1 cellular context compared by ENCODE assay signal in genomic region chr10:94403034-94403822, GRCh38.
A peak's percentile ranks its signal among the peaks of the same experiment; 100 is the strongest.
TF ChIP-seq lines count a peak whose summit lies in the region.

No MANE protein-coding gene starts in this region.

TF ChIP-seq in H1, 55 proteins besides CTCF, POLR2A, EP300 and RAD21 (continued from another document):
- TF ChIP-seq CHD7 (IDR thresholded peaks at IDR 0.05; ENCODE audit: insufficient replicate concordance, low read length) (no peak), SP4 (IDR thresholded peaks at IDR 0.05; ENCODE audit: low read length) (no peak), ATF2 (IDR thresholded peaks at IDR 0.05; ENCODE audit: low read length) (no peak), NANOG (IDR thresholded peaks at IDR 0.05; ENCODE audit: insufficient read depth, low read depth, low read length, poor library complexity, severe bottlenecking) (no peak), USF2 (IDR thresholded peaks at IDR 0.05; ENCODE audit: low read length) (no peak), GABPA (IDR thresholded peaks at IDR 0.05; ENCODE audit: borderline replicate concordance, insufficient read depth, low read length) (no peak), TAF7 (optimal IDR thresholded peaks at IDR 0.05; ENCODE audit: borderline replicate concordance, low read depth, low read length) (no peak), CEBPB (IDR thresholded peaks at IDR 0.05; ENCODE audit: low read depth, low read length) (no peak), TEAD4 (IDR thresholded peaks at IDR 0.05; ENCODE audit: low read depth, low read length) (no peak), ATF3 (IDR thresholded peaks at IDR 0.05; ENCODE audit: insufficient read depth, low read depth, low read length) (no peak), ASH2L (IDR thresholded peaks at IDR 0.05; ENCODE audit: low read length) (peak; percentile 85), JUN (IDR thresholded peaks at IDR 0.05; ENCODE audit: low read depth, low read length) (no peak), BACH1 (IDR thresholded peaks at IDR 0.05; ENCODE audit: low read length) (no peak), EGR1 (IDR thresholded peaks at IDR 0.05; ENCODE audit: borderline replicate concordance, low read depth, low read length) (no peak), SAP30 (IDR thresholded peaks at IDR 0.05; ENCODE audit: insufficient read depth, insufficient replicate concordance, low read length) (no peak), CHD1 (IDR thresholded peaks at IDR 0.05; ENCODE audit: low read depth, low read length) (no peak), MAX (IDR thresholded peaks at IDR 0.05) (no peak; the same call in 1 of the 2 replicates), BRCA1 (IDR thresholded peaks at IDR 0.05; ENCODE audit: low read depth, low read length) (no peak), SP2 (IDR thresholded peaks at IDR 0.05; ENCODE audit: low read length) (no peak), POU5F1 (IDR thresholded peaks at IDR 0.05; ENCODE audit: low read depth, low read length) (no peak)
